ENCODE assay signal across 8 cellular contexts in genomic region chr5:75236322-75237316, GRCh38. TPM values are rescaled to one million over a fixed set of nuclear protein-coding genes. Genes with fewer than 3 reads are reported as not detected.
DNase-seq lines count a peak whose midpoint lies in the region; ATAC-seq and TF ChIP-seq lines count a peak whose summit lies in the region.

Gene ANKRD31, minus strand, starts transcription at chr5:75236878. Its CDS starts 192 bp downstream, at chr5:75236686.

- no peaks in the 10 kb centered on the region for H3K36me3 ChIP-seq in CD8-positive, alpha-beta T cell (ENCODE audit: insufficient read depth, low read length)

- peak; percentile 89 for TF ChIP-seq CTCF in CD8-positive, alpha-beta T cell (IDR thresholded peaks at IDR 0.05)

- intact Hi-C loops in CD8-positive, alpha-beta T cell (cut with DNase I, micrococcal nuclease), result loop anchor here (1.0 to 10.0 kb wide), 18 partner anchors 28 to 1669 kb away; partner anchors contain the start of genes CERT1 (in 2 of the 2), FAM169A (in 2 of the 2), POC5 (in 2 of the 2) and POLK (in 2 of the 2)

- ATAC-seq in CD8-positive, alpha-beta T cell, result peak; percentile 98
- peak; percentile 98 for ATAC-seq in GM19395 (IDR thresholded peaks at IDR 0.05; ENCODE audit: unreplicated experiment)
- ATAC-seq in HG03558 (IDR thresholded peaks at IDR 0.05; ENCODE audit: extremely low read depth, unreplicated experiment), result peak; percentile 83
- ATAC-seq in memory B cell (ENCODE audit: low read depth), result peak; percentile 98

- DNase-seq in CD8-positive, alpha-beta T cell, result peak; percentile 81 to 95 (median 90)
- DNase-seq in NCI-H82 treated with DMSO at 0.1 percent for 48 hours (lab: John Stamatoyannopoulos, UW; ENCODE audit: unreplicated experiment), result peak; percentile 29
- DNase-seq in activated CD8-positive, alpha-beta memory T cell treated with anti-CD3 and anti-CD28 coated beads for 1 hour (ENCODE audit: extremely low read depth in 1 of 2, low read depth in 1 of 2), result peak; percentile 50 to 89
- DNase-seq in effector CD8-positive, alpha-beta T cell (lab: John Stamatoyannopoulos, UW), result peak; percentile 83
- DNase-seq in memory B cell (ENCODE audit: low spot score in 2 of 2), result peak; percentile 89 to 90
- peak; percentile 83 for DNase-seq in stimulated activated CD8-positive, alpha-beta memory T cell treated with anti-CD3 and anti-CD28 coated beads, Interleukin-12 subunit alpha, Interleukin-12 subunit beta, amount 100 ng/mL, for 1 hour (ENCODE audit: low read depth)

- POLR2A ChIA-PET in CD8-positive, alpha-beta T cell (lab: Charles Lee), result interaction anchor here (0.5 to 3.7 kb wide), 27 partner anchors 11 to 1306 kb away, joined by 3 to 155 read pairs (median 3); partner anchors contain the start of genes GCNT4, GFM2, HMGCR and NSA2

- peak within 1 kb of the TSS; percentile 94 for H3K4me3 Mint-ChIP-seq in CD8-positive, alpha-beta T cell
- peak within 1 kb of the TSS; percentile 89 for H3K4me3 Mint-ChIP-seq in memory B cell

- peak within 1 kb of the TSS; percentile 99 for H3K27ac Mint-ChIP-seq in CD8-positive, alpha-beta T cell
- peak within 1 kb of the TSS; percentile 18 for H3K27ac Mint-ChIP-seq in memory B cell

- no peaks in the 10 kb centered on the region for H3K27me3 ChIP-seq in CD8-positive, alpha-beta T cell (ENCODE audit: insufficient read depth, low read length)

- no peaks in the 10 kb centered on the region for H3K9me3 ChIP-seq in CD8-positive, alpha-beta T cell (ENCODE audit: low read length)

- CTCF ChIA-PET in CD8-positive, alpha-beta T cell (lab: Charles Lee), result interaction anchor here (0.6 to 4.5 kb wide), 39 partner anchors 9 to 470 kb away, joined by 3 to 69 read pairs (median 4); partner anchors contain the start of genes GCNT4, GFM2 and NSA2

- peaks cover 25% of the 10 kb centered on the region for H3K4me1 Mint-ChIP-seq in CD8-positive, alpha-beta T cell (ENCODE audit: low read depth)
- peaks cover 4% of the 10 kb centered on the region for H3K4me1 Mint-ChIP-seq in memory B cell

- H3K27me3 Mint-ChIP-seq in CD8-positive, alpha-beta T cell (ENCODE audit: low read depth), result no peaks in the 10 kb centered on the region
- H3K27me3 Mint-ChIP-seq in memory B cell, result no peaks in the 10 kb centered on the region

- H3K9me3 Mint-ChIP-seq in CD8-positive, alpha-beta T cell, result no peaks in the 10 kb centered on the region
- no peaks in the 10 kb centered on the region for H3K9me3 Mint-ChIP-seq in memory B cell

- peaks cover 15% of the 10 kb centered on the region for H3K4me1 ChIP-seq in CD8-positive, alpha-beta T cell (ENCODE audit: insufficient read depth, low read length)

- H3K4me3 ChIP-seq in CD8-positive, alpha-beta T cell (ENCODE audit: low read depth, low read length), result peak within 1 kb of the TSS; percentile 91

- peaks cover 3% of the 10 kb centered on the region for H3K36me3 Mint-ChIP-seq in CD8-positive, alpha-beta T cell
- no peaks in the 10 kb centered on the region for H3K36me3 Mint-ChIP-seq in memory B cell

- H3K27ac ChIP-seq in CD8-positive, alpha-beta T cell (ENCODE audit: low read depth, low read length), result peak within 1 kb of the TSS; percentile 84

RNA-seq across cellular contexts. Expression of gene ANKRD31, which starts in this region (rescaled TPM):
- total RNA-seq in CD8-positive, alpha-beta T cell, result under 1 TPM; 0.84 to 0.89 TPM

Comparison
In these comparisons a context has a peak if more than half of its experiments do, and no peak if none do; other contexts are left out.
1. Peak in every context shown above with its lines: DNase-seq, ATAC-seq, H3K4me3 ChIP-seq and H3K27ac ChIP-seq.
2. Peak in DNase-seq, ATAC-seq, H3K4me3 ChIP-seq and H3K27ac ChIP-seq in CD8-positive, alpha-beta T cell; RNA of the gene not detected or under 1 TPM.
3. DNase-seq: peak in every context shown above with its lines; median percentile 90 in CD8-positive, alpha-beta T cell; 90 in memory B cell; 83 in effector CD8-positive, alpha-beta T cell; 83 in stimulated activated CD8-positive, alpha-beta memory T cell treated with anti-CD3 and anti-CD28 coated beads, Interleukin-12 subunit alpha, Interleukin-12 subunit beta, amount 100 ng/mL, for 1 hour; 70 in activated CD8-positive, alpha-beta memory T cell treated with anti-CD3 and anti-CD28 coated beads for 1 hour; 29 in NCI-H82 treated with DMSO at 0.1 percent for 48 hours.